In genomic region chr22:50189849-50190181, GRCh38 we compare ENCODE assay signal across 8 cellular contexts. TPM values are rescaled to one million over a fixed set of nuclear protein-coding genes. Genes with fewer than 3 reads are reported as not detected.
DNase-seq lines count a peak whose midpoint lies in the region; ATAC-seq and TF ChIP-seq lines count a peak whose summit lies in the region.

No MANE protein-coding gene starts in this region.

- H3K27me3 ChIP-seq in SK-N-SH (ENCODE audit: insufficient read depth): no peaks in the 10 kb centered on the region
- no peaks in the 10 kb centered on the region for H3K27me3 ChIP-seq in right cardiac atrium (ENCODE audit: control insufficient read depth, insufficient read depth)
- no peaks in the 10 kb centered on the region for H3K27me3 ChIP-seq in testis

- peak overlapping the region in 1 of 2 experiments; percentile 65; a peak in 2 of 4 replicates for H3K27ac ChIP-seq in SK-N-SH (ENCODE audit: low read depth in 2 of 2, low read length in 1 of 2)
- H3K27ac ChIP-seq in right cardiac atrium (ENCODE audit: low read length): peak overlapping the region; percentile 33
- H3K27ac ChIP-seq in testis: peak overlapping the region; percentile 60 to 77

- H3K36me3 ChIP-seq in SK-N-SH (replicated peaks in 1 of 2; ENCODE audit: control insufficient read depth in 1 of 2, insufficient read depth in 2 of 2, low read length in 1 of 2): peaks cover 0 to 26% of the 10 kb centered on the region in 2 experiments
- H3K36me3 ChIP-seq in testis (ENCODE audit: low read depth, missing control alignments): no peaks in the 10 kb centered on the region

- no peak overlapping the region for H3K4me2 ChIP-seq in SK-N-SH

- H4K20me1 ChIP-seq in SK-N-SH (ENCODE audit: insufficient read depth): 0 out of 2 replicates have a peak, but pooled peaks cover 23% of the 10 kb centered on the region

- TF ChIP-seq CTCF in SK-N-SH (IDR thresholded peaks at IDR 0.05) (no peak), WTC11 (IDR thresholded peaks at IDR 0.05) (no peak), testis (IDR thresholded peaks at IDR 0.05) (no peak)

- peaks cover 67% of the 10 kb centered on the region for H3K79me2 ChIP-seq in SK-N-SH (ENCODE audit: insufficient read depth)

- intact Hi-C loops in right cardiac atrium (cut with DNase I): no loop called here
- intact Hi-C loops in testis (cut with DNase I; ENCODE audit: low total_unique reads): no loop called here

- H3K4me3 Mint-ChIP-seq in WTC11: peak overlapping the region; percentile 12; the same call in 1 of the 2 replicates

- no peak overlapping the region for H3K4me3 ChIP-seq in SK-N-SH (ENCODE audit: low read depth in 2 of 2, low read length in 1 of 2)
- no peak overlapping the region for H3K4me3 ChIP-seq in right cardiac atrium (ENCODE audit: low read length)
- no peak overlapping the region for H3K4me3 ChIP-seq in testis

- H2AFZ ChIP-seq in SK-N-SH (ENCODE audit: low read depth): no peak overlapping the region

- no peaks in the 10 kb centered on the region; the same call in 1 of the 2 replicates for H3K27me3 Mint-ChIP-seq in WTC11 (ENCODE audit: low read depth)

- 36% methylated on average over 3 of the region's 4 CpGs for WGBS in SK-N-SH (ENCODE audit: low lambda C conversion rate)
- 16% methylated on average over 4 of the region's 4 CpGs for WGBS in right cardiac atrium
- WGBS in testis, 2 donors: 32 to 49% methylated on average over 3 to 4 of the region's 4 CpGs

- DNase-seq in SK-N-SH (no peak), WTC11 (ENCODE audit: low spot score) (no peak), right cardiac atrium (peak in 2 of 3 donors; percentile 39 to 53), testis (no peak), cerebellar cortex (ENCODE audit: low spot score) (no peak)

- TF ChIP-seq RAD21 in SK-N-SH (IDR thresholded peaks at IDR 0.05; ENCODE audit: low read length): no peak

- H3K9me2 ChIP-seq in SK-N-SH: no peaks in the 10 kb centered on the region

- TF ChIP-seq EP300 in SK-N-SH (IDR thresholded peaks at IDR 0.05; ENCODE audit: borderline replicate concordance in 1 of 2, low read depth in 1 of 2, low read length in 1 of 2): no peak

- H3K9me3 ChIP-seq in SK-N-SH (no peaks in the 10 kb centered on the region), right cardiac atrium (ENCODE audit: control insufficient read depth, low read length) (no peaks in the 10 kb centered on the region), testis (no peaks in the 10 kb centered on the region)

- H3K9me3 Mint-ChIP-seq in WTC11: no peaks in the 10 kb centered on the region

- H3K36me3 Mint-ChIP-seq in WTC11: no peaks in the 10 kb centered on the region; the same call in 1 of the 2 replicates

- CTCF ChIA-PET in SK-N-SH (lab: Yijun Ruan, JAX) (interaction anchor here (0.6 to 3.8 kb wide), 10 partner anchors 10 to 476 kb away, joined by 3 to 16 read pairs (median 3); partner anchors contain the start of gene SELENOO), WTC11 (lab: Charles Lee) (interaction anchor here (1.0 to 2.3 kb wide), 9 partner anchors 8 to 159 kb away, joined by 3 to 14 read pairs (median 4); partner anchors contain the start of gene PANX2)

- H3K4me1 ChIP-seq in SK-N-SH (ENCODE audit: control insufficient read depth in 1 of 2, insufficient read depth in 2 of 2, low read depth in 1 of 2, low read length in 1 of 2) (peaks cover 4 to 45% of the 10 kb centered on the region in 2 experiments; a peak in 2 of 4 replicates), right cardiac atrium (ENCODE audit: control insufficient read depth, insufficient read depth, low read length) (no peaks in the 10 kb centered on the region), testis (peaks cover 35% of the 10 kb centered on the region)

- no peak overlapping the region for H3K9ac ChIP-seq in SK-N-SH

- peak; percentile 5; the same call in 2 of the 3 replicates for ATAC-seq in SK-N-SH treated with all-trans-retinoic acid at 6 μM for 48 hours
- no peak for ATAC-seq in WTC11
- ATAC-seq in right cardiac atrium: peak; percentile 3
- no peak for ATAC-seq in HG03095 (IDR thresholded peaks at IDR 0.05; ENCODE audit: unreplicated experiment)
- ATAC-seq in HG02759 (IDR thresholded peaks at IDR 0.05; ENCODE audit: unreplicated experiment): no peak

- peak overlapping the region; percentile 90 for H3K27ac Mint-ChIP-seq in WTC11

- peaks cover 16% of the 10 kb centered on the region for H3K4me1 Mint-ChIP-seq in WTC11

- no peak for TF ChIP-seq POLR2A in testis (IDR thresholded peaks at IDR 0.05)

- no peaks in the 10 kb centered on the region for H3F3A ChIP-seq in SK-N-SH (replicated peaks; ENCODE audit: insufficient read depth)

- POLR2A ChIA-PET in SK-N-SH (lab: Yijun Ruan, JAX): no interaction called here
- POLR2A ChIA-PET in WTC11 (lab: Charles Lee): interaction anchor here (1.3 kb wide), 1 partner anchor 17 kb away, joined by 3 read pairs; no protein-coding TSS in a partner anchor

TF ChIP-seq in SK-N-SH treated with all-trans-retinoic acid at 6 μM for 48 hours, 23 proteins besides CTCF, POLR2A, EP300 and RAD21 (continues in another document):
- TF ChIP-seq CREB5 (CRISPR knock-in tag; IDR thresholded peaks at IDR 0.05; ENCODE audit: low read depth) (no peak), ARNTL (CRISPR knock-in tag; IDR thresholded peaks at IDR 0.05; ENCODE audit: borderline replicate concordance, low read depth) (no peak)

TF ChIP-seq in SK-N-SH, 30 proteins besides CTCF, POLR2A, EP300 and RAD21:
- TF ChIP-seq USF2 (IDR thresholded peaks at IDR 0.05; ENCODE audit: borderline replicate concordance, low read depth, low read length): no peak
- no peak for TF ChIP-seq FOXJ3 (CRISPR knock-in tag; IDR thresholded peaks at IDR 0.05)
- TF ChIP-seq RXRA (IDR thresholded peaks at IDR 0.05; ENCODE audit: borderline replicate concordance, low read depth): no peak
- TF ChIP-seq SIN3A (IDR thresholded peaks at IDR 0.05; ENCODE audit: borderline replicate concordance, low read depth, low read length): no peak
- no peak for TF ChIP-seq EZH2phosphoT487 (IDR thresholded peaks at IDR 0.05; ENCODE audit: borderline replicate concordance, low read depth)

TF ChIP-seq in WTC11, 78 proteins besides CTCF, POLR2A, EP300 and RAD21:
- TF ChIP-seq ZNF281 (CRISPR knock-in tag; IDR thresholded peaks at IDR 0.05): no peak

RNA-seq across cellular contexts. Expression of gene TRABD, which starts 4.1 kb away (rescaled TPM):
- polyA plus RNA-seq in SK-N-SH (2012; rRNA removed) (36.7 and 50.6 TPM in 2 replicates), right cardiac atrium (25.5 TPM), testis (ENCODE audit: insufficient read depth, low read depth, low replicate concordance) (23.7 TPM)
- 16.1 and 28.8 TPM in 2 replicates for polyA plus RNA-seq in SK-N-SH (2012; cell fraction: cytosol; rRNA removed)
- 246 and 320 TPM in 2 replicates for polyA plus RNA-seq in SK-N-SH (2012; cell fraction: nucleus; rRNA removed)
- total RNA-seq in WTC11 (2021) (79.9 to 90.4 TPM (median 81.3 TPM) in 3 replicates), right cardiac atrium (10 to 100 TPM; 16.7 to 23.2 (median 20.7) TPM), testis (10 to 100 TPM; 38.7 to 45.3 TPM)

RNA-seq across cellular contexts. Expression of gene SELENOO, which starts 11.0 kb away (rescaled TPM):
- polyA plus RNA-seq in SK-N-SH (2012; rRNA removed) (23.3 and 26.7 TPM in 2 replicates), right cardiac atrium (17.1 TPM), testis (ENCODE audit: insufficient read depth, low read depth, low replicate concordance) (20.8 TPM)
- polyA plus RNA-seq in SK-N-SH (2012; cell fraction: cytosol; rRNA removed): 6.7 and 11.5 TPM in 2 replicates
- 121 and 176 TPM in 2 replicates for polyA plus RNA-seq in SK-N-SH (2012; cell fraction: nucleus; rRNA removed)
- total RNA-seq in WTC11 (2021) (27.0 to 29.8 TPM (median 28.8 TPM) in 3 replicates), right cardiac atrium (10 to 100 TPM; 14.6 to 16.3 (median 15.3) TPM), testis (10 to 100 TPM; 57.9 to 66.8 TPM)

RNA-seq across cellular contexts. Expression of gene PANX2, which starts 19.3 kb away (rescaled TPM):
- polyA plus RNA-seq in SK-N-SH (2012; rRNA removed): 1.3 and 2.4 TPM in 2 replicates
- 1.5 and 2.4 TPM in 2 replicates for polyA plus RNA-seq in SK-N-SH (2012; cell fraction: cytosol; rRNA removed)
- 7.8 and 11.2 TPM in 2 replicates for polyA plus RNA-seq in SK-N-SH (2012; cell fraction: nucleus; rRNA removed)
- total RNA-seq in WTC11 (2021): 10.2 to 10.7 TPM (median 10.3 TPM) in 3 replicates
- 1 to 10 TPM in 2 of 4 donors, under 1 TPM in 2; 0.43 to 2.1 (median 1.3) TPM for total RNA-seq in right cardiac atrium
- 0.68 TPM for polyA plus RNA-seq in right cardiac atrium
- total RNA-seq in testis: 1 to 10 TPM; 5.3 to 6.3 TPM
- 2.0 TPM for polyA plus RNA-seq in testis (ENCODE audit: insufficient read depth, low read depth, low replicate concordance)

RNA-seq across cellular contexts. Expression of gene TUBGCP6, which starts 55.0 kb away (rescaled TPM):
- polyA plus RNA-seq in SK-N-SH (2012; rRNA removed) (40.4 and 42.8 TPM in 2 replicates), right cardiac atrium (20.4 TPM), testis (ENCODE audit: insufficient read depth, low read depth, low replicate concordance) (40.2 TPM)
- 4.9 and 9.1 TPM in 2 replicates for polyA plus RNA-seq in SK-N-SH (2012; cell fraction: cytosol; rRNA removed)
- 290 and 343 TPM in 2 replicates for polyA plus RNA-seq in SK-N-SH (2012; cell fraction: nucleus; rRNA removed)
- total RNA-seq in WTC11 (2021) (36.3 to 45.4 TPM (median 40.8 TPM) in 3 replicates), right cardiac atrium (10 to 100 TPM; 20.6 to 22.8 (median 22.6) TPM), testis (100 to 1,000 TPM; 136 to 143 TPM)

Comparison
In these comparisons a context has a peak if more than half of its experiments do, and no peak if none do; other contexts are left out.
1. ATAC-seq: peak in SK-N-SH treated with all-trans-retinoic acid at 6 μM for 48 hours (single experiment) and right cardiac atrium (2 of 2); none in WTC11 (single experiment), HG03095 (single experiment) and HG02759 (single experiment).
2. DNase-seq: peak in right cardiac atrium (2 of 3); none in SK-N-SH (single experiment), WTC11 (single experiment), testis (single experiment) and cerebellar cortex (single experiment).